29 cellular contexts compared by ENCODE assay signal in genomic region chr5:178581621-178582020, GRCh38. TPM values are rescaled to one million over a fixed set of nuclear protein-coding genes. Genes with fewer than 3 reads are reported as not detected.
"Had no signal": no experiment of that assay in that cellular context is flagged by ENCODE, and none has a peak within 500 bp of the region (broad histone marks: within the 10 kb centered on the region; RNA-seq: fewer than 3 reads in every experiment).

No MANE protein-coding gene starts in this region.

- DNase-seq: activated CD4-positive, alpha-beta memory T cell treated with anti-CD3 and anti-CD28 coated beads, Interleukin-2, amount 10 ng/mL, durations not matched to agents 7 days and 5 days; activated CD4-positive, alpha-beta T cell treated with anti-CD3 and anti-CD28 coated beads for 36 hours; activated CD4-positive, alpha-beta T cell treated with anti-CD3 and anti-CD28 coated beads, Interleukin-2, amount 10 ng/mL, durations not matched to agents 24 days and 14 days; activated CD4-positive, alpha-beta T cell treated with anti-CD3 and anti-CD28 coated beads, Interleukin-2, amount 50 U/mL, for 4 hours; activated CD4-positive, CD25-positive, alpha-beta regulatory T cell; activated CD4-positive, CD25-positive, alpha-beta regulatory T cell treated with anti-CD3 and anti-CD28 coated beads, Interleukin-2, amount 50 U/mL, for 72 hours; activated CD8-positive, alpha-beta memory T cell treated with anti-CD3 and anti-CD28 coated beads, Interleukin-2, amount 50 U/mL, for 48 hours; activated gamma-delta T cell; activated naive CD4-positive, alpha-beta T cell; activated naive CD4-positive, alpha-beta T cell treated with anti-CD3 and anti-CD28 coated beads, Interleukin-2, amount 10 ng/mL, durations not matched to agents 7 days and 5 days; activated naive CD8-positive, alpha-beta T cell treated with anti-CD3 and anti-CD28 coated beads, Interleukin-2, amount 10 ng/mL, durations not matched to agents 7 days and 5 days; activated T-cell treated with anti-CD3 and anti-CD28 coated beads for 4 hours; activated T-cell treated with anti-CD3 and anti-CD28 coated beads, Interleukin-2, amount 50 U/mL, for 24 hours; activated T-cell treated with anti-CD3 and anti-CD28 coated beads, Interleukin-2, amount 50 U/mL, for 72 hours; dorsolateral prefrontal cortex; effector memory CD4-positive, alpha-beta T cell; endodermal cell; erythroblast; gastrocnemius medialis; glutamatergic neuron; T-helper 2 cell had no signal

- H3K36me3 ChIP-seq: ascending aorta, breast epithelium, cardiac muscle cell, esophagus muscularis mucosa, gastrocnemius medialis had no signal

- H3K4me1 ChIP-seq: breast epithelium, foreskin keratinocyte, gastrocnemius medialis had no signal

- H3K4me3 ChIP-seq: ascending aorta, breast epithelium, cardiac muscle cell, coronary artery, dorsolateral prefrontal cortex, esophagus muscularis mucosa, gastrocnemius medialis had no signal

- ATAC-seq: activated CD4-positive, alpha-beta T cell treated with anti-CD3 and anti-CD28 coated beads for 36 hours; activated naive CD4-positive, alpha-beta T cell treated with anti-CD3 and anti-CD28 coated beads, Interleukin-2, amount 50 U/mL, for 72 hours; activated T-cell treated with anti-CD3 and anti-CD28 coated beads, Interleukin-2, amount 50 U/mL, for 72 hours; foreskin keratinocyte; gastrocnemius medialis had no signal

- H3K27me3 ChIP-seq: cardiac muscle cell had no signal

- H3K27ac ChIP-seq: ascending aorta, breast epithelium, cardiac muscle cell, coronary artery, dorsolateral prefrontal cortex, esophagus muscularis mucosa, foreskin keratinocyte, gastrocnemius medialis had no signal

- H3K9me3 ChIP-seq: ascending aorta, breast epithelium, esophagus muscularis mucosa, gastrocnemius medialis had no signal

RNA-seq across cellular contexts. Expression of gene COL23A1, which starts 8.6 kb away (rescaled TPM):
- total RNA-seq: activated CD4-positive, alpha-beta T cell treated with anti-CD3 and anti-CD28 coated beads for 36 hours; T-helper 1 cell treated with Interleukin-12 subunit alpha and Interleukin-12 subunit beta and Interleukin-4 antibody, amounts not matched to agents 30 ng/mL and 1 ng/mL, for 36 hours had no signal
